In genomic region chr3:151845506-151845905, GRCh38 we compare ENCODE assay signal across 14 cellular contexts. TPM values are rescaled to one million over a fixed set of nuclear protein-coding genes. Genes with fewer than 3 reads are reported as not detected.
DNase-seq lines count a peak whose midpoint lies in the region; ATAC-seq and TF ChIP-seq lines count a peak whose summit lies in the region.
"Had no signal": no experiment of that assay in that cellular context is flagged by ENCODE, and none has a peak within 500 bp of the region (broad histone marks: within the 10 kb centered on the region; RNA-seq: fewer than 3 reads in every experiment).

No MANE protein-coding gene starts in this region.

- H3K79me1 ChIP-seq in IMR-90 (ENCODE audit: low read depth in 1 of 2, low read length in 2 of 2) (no peaks in the 10 kb centered on the region), mesenchymal stem cell (replicated peaks; ENCODE audit: low read length, poor library complexity, severe bottlenecking) (no peaks in the 10 kb centered on the region)

- TF ChIP-seq POLR2A in IMR-90 (IDR thresholded peaks at IDR 0.05; ENCODE audit: low read depth, low read length) (no peak), body of pancreas (IDR thresholded peaks at IDR 0.05) (no peak)

- WGBS in IMR-90 (ENCODE audit: extremely low coverage in 2 of 2, insufficient read length in 1 of 2), 2 experiments = no CpG with 5 or more reads among the region's 3 CpGs
- 91% methylated on average over 2 of the region's 3 CpGs for WGBS in mesenchymal stem cell
- WGBS in body of pancreas, 2 donors = 19 to 36% methylated on average over 3 of the region's 3 CpGs

- no peak overlapping the region for H4K91ac ChIP-seq in IMR-90 (ENCODE audit: insufficient read depth, low read depth, low read length)
- H4K91ac ChIP-seq in mesenchymal stem cell (ENCODE audit: low read length) = no peak overlapping the region

- H3K36me3 ChIP-seq in ACC112 (ENCODE audit: insufficient read depth, low read length) (0 out of 2 replicates have a peak, but pooled peaks cover 3% of the 10 kb centered on the region), IMR-90 (ENCODE audit: control insufficient read depth, insufficient read depth, low read length) (no peaks in the 10 kb centered on the region), mesenchymal stem cell (ENCODE audit: control insufficient read depth in 1 of 2, insufficient read depth in 2 of 2, low read depth in 1 of 2, low read length in 2 of 2) (no peaks in the 10 kb centered on the region), body of pancreas (replicated peaks in 1 of 2; ENCODE audit: insufficient read depth in 1 of 2, low read depth in 2 of 2) (no peaks in the 10 kb centered on the region)
- H3K36me3 ChIP-seq: BLaER1 had no signal

- H3K4ac ChIP-seq in IMR-90 (ENCODE audit: low read depth, low read length) (0 out of 2 replicates have a peak overlapping the region, but pooled peaks have one; percentile 16), mesenchymal stem cell (ENCODE audit: low read depth in 1 of 2, low read length in 2 of 2) (no peak overlapping the region)

- ATAC-seq in IMR-90 (ENCODE audit: low read depth) (no peak), body of pancreas (no peak), GM21367 (IDR thresholded peaks at IDR 0.05; ENCODE audit: unreplicated experiment) (no peak)
- ATAC-seq: HCT116 had no signal

- H3K56ac ChIP-seq in IMR-90 (ENCODE audit: extremely low read depth, insufficient read depth, low read length) = no peak overlapping the region

- intact Hi-C loops in IMR-90 (cut with micrococcal nuclease) = loop anchor here (10.0 kb wide), 1 partner anchor 599 kb away; no protein-coding TSS in a partner anchor
- intact Hi-C loops in body of pancreas (cut with DNase I) = loop anchor here (10.0 kb wide), 1 partner anchor 401 kb away; no protein-coding TSS in a partner anchor

- TF ChIP-seq CTCF in IMR-90 (conservative IDR thresholded peaks at IDR 0.05; ENCODE audit: low read depth, low read length) = no peak
- no peak for TF ChIP-seq CTCF in epithelial cell of proximal tubule (conservative IDR thresholded peaks at IDR 0.05; ENCODE audit: low read depth, low read length)
- no peak for TF ChIP-seq CTCF in body of pancreas (IDR thresholded peaks at IDR 0.05)

- TF ChIP-seq RAD21 in IMR-90 (IDR thresholded peaks at IDR 0.05; ENCODE audit: low read length) = no peak

- no peak overlapping the region for H2BK20ac ChIP-seq in IMR-90 (ENCODE audit: low read depth, low read length)

- no peak overlapping the region for H4K5ac ChIP-seq in IMR-90 (ENCODE audit: low read depth, low read length)

- peaks cover 3% of the 10 kb centered on the region; the same call in 1 of the 2 replicates for H3K9me1 ChIP-seq in IMR-90 (ENCODE audit: insufficient read depth, low read length)

- CTCF ChIA-PET in IMR-90 (lab: Yijun Ruan, JAX) = interaction anchor here (0.5 kb wide), 1 partner anchor 63 kb away, joined by 3 read pairs; no protein-coding TSS in a partner anchor

- H3K27ac ChIP-seq in ACC112 (ENCODE audit: low read depth, low read length) = no peak overlapping the region
- no peak overlapping the region for H3K27ac ChIP-seq in IMR-90 (ENCODE audit: insufficient read depth, low read length)
- peak overlapping the region; percentile 90 for H3K27ac ChIP-seq in mesenchymal stem cell (ENCODE audit: low read length, poor library complexity, severe bottlenecking)
- no peak overlapping the region for H3K27ac ChIP-seq in body of pancreas
- H3K27ac ChIP-seq: BLaER1 had no signal

- DNase-seq in IMR-90 = no peak
- DNase-seq in epithelial cell of proximal tubule (ENCODE audit: low read depth) = no peak
- DNase-seq in mesenchymal stem cell = no peak
- DNase-seq in body of pancreas = no peak
- DNase-seq in stimulated activated CD4-positive, alpha-beta T cell treated with anti-CD3 and anti-CD28 coated beads, Interleukin-1b, Interleukin-23, amount 100 ng/mL, for 48 hours = no peak
- DNase-seq: AML-193; CD8-positive, alpha-beta memory T cell; GF-D8; KG1 had no signal

- H2BK15ac ChIP-seq in IMR-90 (ENCODE audit: low read depth, low read length) (no peak overlapping the region), mesenchymal stem cell (ENCODE audit: low read depth, poor library complexity, severe bottlenecking) (no peak overlapping the region)

- no peak overlapping the region for H2BK5ac ChIP-seq in IMR-90 (ENCODE audit: low read depth, low read length, poor library complexity, severe bottlenecking)
- peak overlapping the region; percentile 93 for H2BK5ac ChIP-seq in mesenchymal stem cell (ENCODE audit: low read depth, low read length, poor library complexity, severe bottlenecking)

- no peaks in the 10 kb centered on the region for H3K79me2 ChIP-seq in ACC112 (ENCODE audit: control insufficient read depth, insufficient read depth, low read length, unreplicated experiment)

- H2AK5ac ChIP-seq in IMR-90 (ENCODE audit: low read depth, low read length) (no peak overlapping the region), mesenchymal stem cell (ENCODE audit: low read length, severe bottlenecking) (no peak overlapping the region)

- H3K23ac ChIP-seq in IMR-90 (ENCODE audit: low read depth, low read length) = no peak overlapping the region
- no peak overlapping the region for H3K23ac ChIP-seq in mesenchymal stem cell (ENCODE audit: low read length in 2 of 2)

- BruUV-seq in IMR-90 (replicated peaks; lab: Mats Ljungman, UMichigan) = no TSS peak

- H2BK120ac ChIP-seq in IMR-90 (ENCODE audit: low read depth, low read length) (no peak overlapping the region), mesenchymal stem cell (ENCODE audit: low read depth, low read length) (no peak overlapping the region)

- H3K27me3 ChIP-seq in ACC112 (ENCODE audit: insufficient read depth, low read length) (no peaks in the 10 kb centered on the region), IMR-90 (ENCODE audit: control insufficient read depth, insufficient read depth, low read length) (no peaks in the 10 kb centered on the region), mesenchymal stem cell (ENCODE audit: control insufficient read depth in 1 of 2, insufficient read depth in 1 of 2, low read length in 2 of 2) (no peaks in the 10 kb centered on the region), body of pancreas (no peaks in the 10 kb centered on the region)
- H3K27me3 ChIP-seq: BLaER1 had no signal

- no peak overlapping the region for H4K8ac ChIP-seq in IMR-90 (ENCODE audit: low read depth in 2 of 2, low read length in 2 of 2)
- no peak overlapping the region for H4K8ac ChIP-seq in mesenchymal stem cell (ENCODE audit: low read length)

- H3K4me1 ChIP-seq in ACC112 (ENCODE audit: control insufficient read depth, insufficient read depth, low read length, unreplicated experiment) = peaks cover 25% of the 10 kb centered on the region
- H3K4me1 ChIP-seq in IMR-90 (ENCODE audit: control insufficient read depth, insufficient read depth, low read length) = peaks cover 5% of the 10 kb centered on the region
- H3K4me1 ChIP-seq in mesenchymal stem cell (ENCODE audit: control insufficient read depth, insufficient read depth, low read depth, low read length) = peaks cover 3% of the 10 kb centered on the region
- peaks cover 6% of the 10 kb centered on the region for H3K4me1 ChIP-seq in body of pancreas
- H3K4me1 ChIP-seq: BLaER1 had no signal

- no peaks in the 10 kb centered on the region; the same call in 1 of the 2 replicates for H3K9me3 ChIP-seq in IMR-90 (ENCODE audit: control insufficient read depth, insufficient read depth, low read length)
- H3K9me3 ChIP-seq in mesenchymal stem cell (ENCODE audit: control insufficient read depth, low read length) = peaks cover 3% of the 10 kb centered on the region
- no peaks in the 10 kb centered on the region for H3K9me3 ChIP-seq in body of pancreas

- no peak overlapping the region for H3K14ac ChIP-seq in IMR-90 (replicated peaks; ENCODE audit: low read depth, low read length)
- no peak overlapping the region for H3K14ac ChIP-seq in mesenchymal stem cell (ENCODE audit: low read length in 2 of 2)

- in situ Hi-C loops in IMR-90 (cut with MboI; ENCODE audit: low sequenced_read_pairs) = no loop called here

- H4K20me1 ChIP-seq in IMR-90 (ENCODE audit: insufficient read depth, low read length) = no peaks in the 10 kb centered on the region
- H4K20me1 ChIP-seq: BLaER1 had no signal

- no peak overlapping the region for H3K18ac ChIP-seq in IMR-90 (ENCODE audit: low read depth, low read length)
- no peak overlapping the region for H3K18ac ChIP-seq in mesenchymal stem cell (ENCODE audit: low read depth in 1 of 2, low read length in 2 of 2)

- POLR2A ChIA-PET in IMR-90 (lab: Charles Lee; ENCODE audit: unreplicated experiment) = no interaction called here

- no peak overlapping the region for H2AK9ac ChIP-seq in IMR-90 (replicated peaks; ENCODE audit: low read depth, low read length, poor library complexity)

- dilution Hi-C loops in IMR-90 (cut with HindIII; ENCODE audit: low sequenced_read_pairs, unreplicated experiment) = no loop called here

- peak overlapping the region; percentile 45 for H2AFZ ChIP-seq in ACC112 (ENCODE audit: low read length, unreplicated experiment)
- no peak overlapping the region for H2AFZ ChIP-seq in IMR-90 (replicated peaks; ENCODE audit: low read length, poor library complexity)
- H2AFZ ChIP-seq in mesenchymal stem cell (ENCODE audit: low read depth, low read length) = no peak overlapping the region

- H3K9ac ChIP-seq in IMR-90 (ENCODE audit: low read depth, low read length) (no peak overlapping the region), mesenchymal stem cell (ENCODE audit: low read length) (no peak overlapping the region)
- H3K9ac ChIP-seq: BLaER1 had no signal

- no peak overlapping the region for H3K4me2 ChIP-seq in IMR-90 (ENCODE audit: low read depth, low read length)
- H3K4me2 ChIP-seq in mesenchymal stem cell (ENCODE audit: low read length, poor library complexity, severe bottlenecking) = no peak overlapping the region
- H3K4me2 ChIP-seq: BLaER1 had no signal

- H3K4me3 ChIP-seq in ACC112 (ENCODE audit: low read depth, low read length) (no peak overlapping the region), IMR-90 (ENCODE audit: insufficient read depth, low read depth, low read length) (no peak overlapping the region), epithelial cell of proximal tubule (ENCODE audit: low read depth, low read length) (peak overlapping the region; percentile 22), mesenchymal stem cell (ENCODE audit: insufficient read depth in 1 of 2, low read depth in 1 of 2, low read length in 2 of 2) (no peak overlapping the region), body of pancreas (no peak overlapping the region)
- H3K4me3 ChIP-seq: BLaER1 had no signal

- no peak overlapping the region for H2BK12ac ChIP-seq in mesenchymal stem cell (ENCODE audit: low read length in 2 of 2)

RNA-seq across cellular contexts. Expression of gene SUCNR1, which starts 27.9 kb away (rescaled TPM):
- not detected in 2 replicates for total RNA-seq in IMR-90 (2012; rRNA removed)
- not detected in 2 replicates for polyA plus RNA-seq in IMR-90 (2012; rRNA removed)
- not detected in 2 replicates for polyA plus RNA-seq in IMR-90 (2012; cell fraction: cytosol; rRNA removed)
- polyA plus RNA-seq in IMR-90 (2012; cell fraction: nucleus; rRNA removed; ENCODE audit: low replicate concordance) = not detected in 2 replicates
- total RNA-seq in epithelial cell of proximal tubule = 0.14 and 0.81 TPM in 2 replicates
- 20.8 TPM for polyA plus RNA-seq in mesenchymal stem cell (2013, experiment 1 of 2)
- polyA plus RNA-seq in mesenchymal stem cell (2013, experiment 2 of 2) = 21.5 TPM
- total RNA-seq in body of pancreas = under 1 TPM; 0.26 to 0.33 TPM
- total RNA-seq: CD8-positive, alpha-beta memory T cell had no signal
- polyA plus RNA-seq: CD8-positive, alpha-beta memory T cell; IgD-negative memory B cell had no signal

RNA-seq across cellular contexts. Expression of gene AADAC, which starts 31.6 kb away (rescaled TPM):
- total RNA-seq in IMR-90 (2012; rRNA removed) (not detected in 2 replicates), epithelial cell of proximal tubule (0.29 TPM in 1 of 2 replicates, not detected in the other), body of pancreas (1 to 10 TPM; 7.3 to 8.0 TPM)
- polyA plus RNA-seq in IMR-90 (2012; rRNA removed) = not detected in 2 replicates
- not detected in 2 replicates for polyA plus RNA-seq in IMR-90 (2012; cell fraction: cytosol; rRNA removed)
- not detected in 2 replicates for polyA plus RNA-seq in IMR-90 (2012; cell fraction: nucleus; rRNA removed; ENCODE audit: low replicate concordance)
- 0.10 TPM for polyA plus RNA-seq in mesenchymal stem cell (2013, experiment 1 of 2)
- polyA plus RNA-seq in mesenchymal stem cell (2013, experiment 2 of 2) = 0.16 TPM
- total RNA-seq: CD8-positive, alpha-beta memory T cell had no signal
- polyA plus RNA-seq: CD8-positive, alpha-beta memory T cell; IgD-negative memory B cell had no signal
